Comparison of ENCODE assay signal across 1 cellular context in the genomic region with DNA sequence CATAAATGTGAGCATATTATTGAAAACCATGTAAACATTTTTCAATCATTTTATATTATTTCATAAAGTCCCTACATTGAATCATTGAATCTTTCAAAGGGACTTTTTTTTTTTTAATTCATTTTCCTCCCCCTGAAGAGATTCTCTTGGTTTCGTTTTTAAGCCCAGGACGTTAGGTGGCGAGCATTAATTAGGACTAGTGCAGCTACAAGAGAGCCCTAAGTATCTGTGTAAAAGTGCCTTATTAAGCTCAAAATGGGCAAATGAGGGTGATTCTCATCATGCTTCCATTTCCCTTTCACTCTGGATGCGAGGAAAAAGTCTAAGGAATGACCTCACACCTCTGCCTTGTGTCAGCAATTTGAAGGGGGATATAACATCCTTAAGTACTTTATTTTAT.
TF ChIP-seq lines count a peak whose summit lies in the region.

No MANE protein-coding gene starts in this region.

TF ChIP-seq in H1, 55 proteins besides CTCF, POLR2A, EP300 and RAD21 (continued from another document):
- TF ChIP-seq SRF (IDR thresholded peaks at IDR 0.05; ENCODE audit: low read depth, low read length) (no peak), CHD1 (IDR thresholded peaks at IDR 0.05; ENCODE audit: low read depth, low read length) (no peak), CHD2 (IDR thresholded peaks at IDR 0.05; ENCODE audit: low read length) (no peak)
